In genomic region chr1:30751830-30752650, GRCh38 we compare ENCODE assay signal across 16 cellular contexts. TPM values are rescaled to one million over a fixed set of nuclear protein-coding genes. Genes with fewer than 3 reads are reported as not detected.
DNase-seq lines count a peak whose midpoint lies in the region; ATAC-seq, FAIRE-seq and TF ChIP-seq lines count a peak whose summit lies in the region.
"Had no signal": no experiment of that assay in that cellular context is flagged by ENCODE, and none has a peak within 500 bp of the region (broad histone marks: within the 10 kb centered on the region; RNA-seq: fewer than 3 reads in every experiment).

No MANE protein-coding gene starts in this region.

- H3K27me3 ChIP-seq in Loucy (ENCODE audit: insufficient read depth, low read length, poor library complexity, severe bottlenecking) (no peaks in the 10 kb centered on the region), astrocyte (ENCODE audit: insufficient read depth, low read length) (peaks cover 13% of the 10 kb centered on the region)
- H3K27me3 ChIP-seq: dorsolateral prefrontal cortex had no signal

- intact Hi-C loops in activated CD4-positive, alpha-beta T cell treated with anti-CD3 and anti-CD28 coated beads for 36 hours (cut with DNase I, micrococcal nuclease), result loop anchor here (10.0 kb wide), 2 partner anchors 313 to 1183 kb away; partner anchors contain the start of genes PTP4A2 (in 1 of the 2) and PUM1 (in 1 of the 2)

- H3K9me2 ChIP-seq in Loucy (replicated peaks; ENCODE audit: low read depth, low read length), result no peaks in the 10 kb centered on the region

- H4K20me1 ChIP-seq in Loucy (ENCODE audit: insufficient read depth, low read length, poor library complexity, severe bottlenecking), result peaks cover 93% of the 10 kb centered on the region
- peaks cover 4% of the 10 kb centered on the region for H4K20me1 ChIP-seq in astrocyte (ENCODE audit: insufficient read depth, low read length)

- H3K9ac ChIP-seq in Loucy (ENCODE audit: low read depth, low read length, poor library complexity, severe bottlenecking), result no peak overlapping the region
- no peak overlapping the region for H3K9ac ChIP-seq in astrocyte (ENCODE audit: low read length)

- no peaks in the 10 kb centered on the region for H3K9me3 Mint-ChIP-seq in activated CD4-positive, alpha-beta T cell treated with anti-CD3 and anti-CD28 coated beads for 36 hours (ENCODE audit: low read depth)
- no peaks in the 10 kb centered on the region for H3K9me3 Mint-ChIP-seq in astrocyte (ENCODE audit: unreplicated experiment)
- no peaks in the 10 kb centered on the region for H3K9me3 Mint-ChIP-seq in stimulated activated memory B cell treated with anti-CD40 and anti-IgM and Interleukin-4, amounts not matched to agents 10 μg/mL and 1 μg/mL and 100 μg/mL, for 72 hours

- peaks cover 87% of the 10 kb centered on the region for H3K4me1 Mint-ChIP-seq in activated CD4-positive, alpha-beta T cell treated with anti-CD3 and anti-CD28 coated beads for 36 hours
- H3K4me1 Mint-ChIP-seq in astrocyte (ENCODE audit: low read depth, unreplicated experiment), result peaks cover 31% of the 10 kb centered on the region
- peaks cover 86% of the 10 kb centered on the region for H3K4me1 Mint-ChIP-seq in stimulated activated memory B cell treated with anti-CD40 and anti-IgM and Interleukin-4, amounts not matched to agents 10 μg/mL and 1 μg/mL and 100 μg/mL, for 72 hours

- peaks cover 47% of the 10 kb centered on the region for H3K36me3 Mint-ChIP-seq in activated CD4-positive, alpha-beta T cell treated with anti-CD3 and anti-CD28 coated beads for 36 hours (ENCODE audit: low read depth)
- H3K36me3 Mint-ChIP-seq in astrocyte (ENCODE audit: low read depth, unreplicated experiment), result no peaks in the 10 kb centered on the region
- peaks cover 87% of the 10 kb centered on the region for H3K36me3 Mint-ChIP-seq in stimulated activated memory B cell treated with anti-CD40 and anti-IgM and Interleukin-4, amounts not matched to agents 10 μg/mL and 1 μg/mL and 100 μg/mL, for 72 hours

- H3K4me3 ChIP-seq in Loucy (ENCODE audit: low read length, poor library complexity, severe bottlenecking) (peak overlapping the region; percentile 45), astrocyte (ENCODE audit: insufficient read depth, low read depth, low read length) (no peak overlapping the region)

- no peaks in the 10 kb centered on the region for H3K27me3 Mint-ChIP-seq in activated CD4-positive, alpha-beta T cell treated with anti-CD3 and anti-CD28 coated beads for 36 hours
- H3K27me3 Mint-ChIP-seq in astrocyte (ENCODE audit: low read depth, unreplicated experiment), result peaks cover 15% of the 10 kb centered on the region
- H3K27me3 Mint-ChIP-seq in stimulated activated memory B cell treated with anti-CD40 and anti-IgM and Interleukin-4, amounts not matched to agents 10 μg/mL and 1 μg/mL and 100 μg/mL, for 72 hours, result no peaks in the 10 kb centered on the region

- FAIRE-seq in astrocyte (lab: Jason Lieb, UNC) (no peak), H54 (lab: Jason Lieb, UNC) (no peak)
- FAIRE-seq: A204.1 had no signal

- peaks cover 85% of the 10 kb centered on the region for H3K4me1 ChIP-seq in Loucy (ENCODE audit: insufficient read depth, low read length, poor library complexity, severe bottlenecking)
- H3K4me1 ChIP-seq in astrocyte (ENCODE audit: insufficient read depth, low read length), result peaks cover 14% of the 10 kb centered on the region

- H3K27ac ChIP-seq in astrocyte (ENCODE audit: low read depth, low read length), result no peak overlapping the region

- POLR2A ChIA-PET in activated CD4-positive, alpha-beta T cell treated with anti-CD3 and anti-CD28 coated beads for 36 hours (lab: Charles Lee), result interaction anchor here (0.7 to 0.8 kb wide), 2 partner anchors 9 to 545 kb away, joined by 3 read pairs; partner anchors contain the start of genes SNRNP40 and ZCCHC17

- TF ChIP-seq CTCF in Loucy (conservative IDR thresholded peaks at IDR 0.05; ENCODE audit: low read length), result no peak
- no peak for TF ChIP-seq CTCF in astrocyte (IDR thresholded peaks at IDR 0.05; ENCODE audit: insufficient read depth, low read depth, low read length)

- peaks cover 18% of the 10 kb centered on the region; the same call in 1 of the 2 replicates for H3K36me3 ChIP-seq in Loucy (ENCODE audit: insufficient read depth, low read length)
- H3K36me3 ChIP-seq in astrocyte (ENCODE audit: insufficient read depth, low read length), result no peaks in the 10 kb centered on the region

- no peak for TF ChIP-seq POLR2A in H54 (IDR thresholded peaks at IDR 0.05; ENCODE audit: low read depth, low read length)

- no peaks in the 10 kb centered on the region for H3F3A ChIP-seq in Loucy (ENCODE audit: low read depth)

- H3K9me3 ChIP-seq in Loucy (ENCODE audit: insufficient read depth, low read depth, low read length), result no peaks in the 10 kb centered on the region
- H3K9me3 ChIP-seq in astrocyte (ENCODE audit: insufficient read depth, low read depth, low read length), result no peaks in the 10 kb centered on the region

- H3K27ac Mint-ChIP-seq in activated CD4-positive, alpha-beta T cell treated with anti-CD3 and anti-CD28 coated beads for 36 hours, result peak overlapping the region; percentile 99
- no peak overlapping the region for H3K27ac Mint-ChIP-seq in astrocyte (ENCODE audit: unreplicated experiment)
- H3K27ac Mint-ChIP-seq in stimulated activated memory B cell treated with anti-CD40 and anti-IgM and Interleukin-4, amounts not matched to agents 10 μg/mL and 1 μg/mL and 100 μg/mL, for 72 hours, result peak overlapping the region; percentile 90

- no peak overlapping the region for H2AFZ ChIP-seq in Loucy (ENCODE audit: low read length)
- no peak overlapping the region for H2AFZ ChIP-seq in astrocyte (ENCODE audit: low read depth, low read length)

- H3K4me3 Mint-ChIP-seq in activated CD4-positive, alpha-beta T cell treated with anti-CD3 and anti-CD28 coated beads for 36 hours, result peak overlapping the region; percentile 92
- peak overlapping the region; percentile 62 for H3K4me3 Mint-ChIP-seq in astrocyte (ENCODE audit: unreplicated experiment)
- H3K4me3 Mint-ChIP-seq in stimulated activated memory B cell treated with anti-CD40 and anti-IgM and Interleukin-4, amounts not matched to agents 10 μg/mL and 1 μg/mL and 100 μg/mL, for 72 hours, result peak overlapping the region; percentile 88

- H3K79me2 ChIP-seq in Loucy (ENCODE audit: insufficient read depth, low read length) (peaks cover 98% of the 10 kb centered on the region), astrocyte (ENCODE audit: insufficient read depth, low read length) (no peaks in the 10 kb centered on the region)

- peak overlapping the region; percentile 100 for H3K4me2 ChIP-seq in Loucy (ENCODE audit: low read depth, low read length, poor library complexity, severe bottlenecking)
- no peak overlapping the region for H3K4me2 ChIP-seq in astrocyte (ENCODE audit: low read length)

- CTCF ChIA-PET in activated CD4-positive, alpha-beta T cell treated with anti-CD3 and anti-CD28 coated beads for 36 hours (lab: Charles Lee), result interaction anchor here (1.0 to 12.9 kb wide), 4 partner anchors 9 to 33 kb away, joined by 3 to 158 read pairs (median 4); no protein-coding TSS in a partner anchor

- no peak for DNase-seq in activated CD4-positive, alpha-beta T cell treated with anti-CD3 and anti-CD28 coated beads for 36 hours
- no peak for DNase-seq in activated CD4-positive, alpha-beta T cell treated with anti-CD3 and anti-CD28 coated beads for 48 hours
- DNase-seq in astrocyte (ENCODE audit: low read depth), result no peak
- DNase-seq in H54 (ENCODE audit: insufficient read length, low spot score), result no peak
- DNase-seq in activated CD4-positive, CD25-positive, alpha-beta regulatory T cell (lab: John Stamatoyannopoulos, UW), result no peak
- DNase-seq in NK-92 treated with Interleukin-12 subunit alpha and Interleukin-12 subunit beta, amount 100 ng/mL, for 24 hours (lab: John Stamatoyannopoulos, UW), result no peak
- DNase-seq: activated CD4-positive, CD25-positive, alpha-beta regulatory T cell treated with anti-CD3 and anti-CD28 coated beads, Interleukin-2, amount 50 U/mL, for 72 hours; DMS79; dorsolateral prefrontal cortex; foreskin melanocyte; islet precursor cell; NCI-H1092 treated with DMSO at 0.1 percent for 48 hours had no signal

- no peak for ATAC-seq in activated CD4-positive, alpha-beta T cell treated with anti-CD3 and anti-CD28 coated beads for 36 hours
- no peak for ATAC-seq in stimulated activated memory B cell treated with anti-CD40 and anti-IgM and Interleukin-4, amounts not matched to agents 10 μg/mL and 1 μg/mL and 100 μg/mL, for 72 hours

RNA-seq across cellular contexts. Expression of gene LAPTM5, which starts 5.5 kb away (rescaled TPM):
- total RNA-seq in activated CD4-positive, alpha-beta T cell treated with anti-CD3 and anti-CD28 coated beads for 36 hours, result 100 to 1,000 TPM; 174 to 214 TPM
- total RNA-seq in astrocyte, result 0.77 and 0.89 TPM in 2 replicates

RNA-seq across cellular contexts. Expression of gene MATN1, which starts 28.7 kb away (rescaled TPM):
- total RNA-seq in activated CD4-positive, alpha-beta T cell treated with anti-CD3 and anti-CD28 coated beads for 36 hours, result under 1 TPM; 0.32 to 0.43 TPM
- 0.32 and 0.34 TPM in 2 replicates for total RNA-seq in astrocyte
- total RNA-seq: ureter had no signal

Comparison
In these comparisons a context has a peak if more than half of its experiments do, and no peak if none do; other contexts are left out.
1. RNA of gene LAPTM5, which starts 5.5 kb away (total RNA-seq): 174 to 214 TPM in activated CD4-positive, alpha-beta T cell treated with anti-CD3 and anti-CD28 coated beads for 36 hours; 0.77 to 0.89 TPM in astrocyte; every median in the first group is over 10 times any median in the second.
2. Peak in every context shown above with its lines, with median percentiles within 50 percentile points of each other: H3K4me3 Mint-ChIP-seq.